In the genomic region with DNA sequence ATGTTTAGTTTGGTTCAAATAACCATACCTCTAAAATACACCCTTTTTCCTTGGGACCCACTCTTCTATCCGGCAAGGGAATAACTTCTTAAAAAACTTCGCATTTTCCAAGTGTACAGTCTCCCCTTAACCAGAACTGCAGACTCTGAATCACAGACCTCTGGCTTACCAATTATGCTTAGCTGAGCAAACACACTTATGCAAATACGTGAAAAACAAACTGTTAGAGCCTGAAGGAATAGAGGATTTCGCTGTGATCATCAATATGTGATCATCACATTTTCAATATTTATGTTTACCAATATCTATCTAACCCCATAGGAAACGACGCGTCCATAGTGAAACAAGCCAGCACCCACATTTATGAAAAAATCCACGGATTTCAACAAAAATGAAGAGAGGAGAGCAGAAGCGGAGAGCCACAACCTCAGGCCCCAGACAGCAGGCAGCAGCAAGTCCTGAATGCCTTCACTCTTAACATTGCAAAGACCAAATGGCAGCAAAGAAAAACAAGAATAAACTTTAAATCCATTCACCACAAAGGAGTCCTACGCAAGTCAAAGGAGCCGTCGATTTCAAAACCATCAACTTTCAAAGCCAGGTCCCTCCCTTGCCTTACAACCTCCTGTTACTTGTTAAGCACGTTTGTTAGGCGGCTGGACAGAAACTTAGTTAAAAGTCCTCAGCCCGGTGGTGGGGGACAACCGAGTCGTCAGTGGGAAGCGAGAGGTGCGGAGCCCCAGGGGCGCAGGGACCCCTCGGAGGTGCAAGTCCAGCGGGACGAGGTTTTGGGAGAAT, we compare ENCODE assay signal across 9 cellular contexts. TPM values are rescaled to one million over a fixed set of nuclear protein-coding genes. Genes with fewer than 3 reads are reported as not detected.
A peak's percentile ranks its signal among the peaks of the same experiment; 100 is the strongest.
DNase-seq lines count a peak whose midpoint lies in the region; ATAC-seq, FAIRE-seq and TF ChIP-seq lines count a peak whose summit lies in the region.
"Had no signal": no experiment of that assay in that cellular context is flagged by ENCODE, and none has a peak within 500 bp of the region (broad histone marks: within the 10 kb centered on the region; RNA-seq: fewer than 3 reads in every experiment).

No MANE protein-coding gene starts in this region.

- no TSS peak for BruUV-seq in GM12878 (replicated peaks; lab: Mats Ljungman, UMichigan)

- peak overlapping the region; percentile 53; the same call in 1 of the 2 replicates for H3K4me3 ChIP-seq in GM12878

- H3K9me3 ChIP-seq in GM12878 (replicated peaks; ENCODE audit: control insufficient read depth, insufficient read depth, low read length) = no peaks in the 10 kb centered on the region

- no peaks in the 10 kb centered on the region for H4K20me1 ChIP-seq in GM12878 (ENCODE audit: control insufficient read depth, insufficient read depth)

- RAD21 ChIA-PET in GM12878 (lab: Charles Lee; ENCODE audit: unreplicated experiment) = interaction anchor here (0.6 to 3.8 kb wide), 46 partner anchors 9 to 584 kb away, joined by 3 to 68 read pairs (median 5); no protein-coding TSS in a partner anchor

- SMC1A ChIA-PET in GM12878 (lab: Charles Lee; ENCODE audit: uncharacterized antibody, unreplicated experiment) = interaction anchor here (0.7 to 12.9 kb wide), 41 partner anchors 9 to 418 kb away, joined by 3 to 218 read pairs (median 5); no protein-coding TSS in a partner anchor

- no peak for TF ChIP-seq EP300 in GM12878 (IDR thresholded peaks at IDR 0.05; ENCODE audit: borderline replicate concordance in 1 of 2, control insufficient read depth in 1 of 2, low read depth in 2 of 2, low read length in 2 of 2)

- H3K79me2 ChIP-seq in GM12878 (ENCODE audit: control insufficient read depth, insufficient read depth, low read length) = no peaks in the 10 kb centered on the region

- FAIRE-seq in GM12878 (lab: Jason Lieb, UNC) = peak; percentile 65

- in situ Hi-C loops in GM12878 (cut with MboI) = loop anchor here (5.0 kb wide), 1 partner anchor 260 kb away; no protein-coding TSS in a partner anchor

- H3K27ac ChIP-seq in GM12878 (ENCODE audit: control insufficient read depth, insufficient read depth) (no peak overlapping the region), substantia nigra (ENCODE audit: low read depth, low read length, poor library complexity, severe bottlenecking) (peak overlapping the region; percentile 93)

- no peak overlapping the region for H3K9ac ChIP-seq in GM12878 (ENCODE audit: control insufficient read depth, insufficient read depth, low read length)

- H2AFZ ChIP-seq in GM12878 (ENCODE audit: control insufficient read depth, low read depth, low read length) = peak overlapping the region; percentile 39

- H3K4me1 ChIP-seq in GM12878 (ENCODE audit: control insufficient read depth, insufficient read depth, low read length) = no peaks in the 10 kb centered on the region

- no peak for TF ChIP-seq RAD21 in GM12878 (IDR thresholded peaks at IDR 0.05; ENCODE audit: insufficient read depth, low read depth, low read length)

- H3K27me3 ChIP-seq in GM12878 (replicated peaks in 1 of 2; ENCODE audit: control insufficient read depth in 2 of 2, insufficient read depth in 2 of 2, low read length in 1 of 2) = peaks cover 0 to 10% of the 10 kb centered on the region in 2 experiments; a peak in 1 of 4 replicates

- WGBS in GM12878 (ENCODE audit: insufficient coverage, insufficient replicate concordance, low lambda C conversion rate, missing lambda C conversion rate) = 36% methylated on average over 23 of the region's 23 CpGs

- peak; percentile 2 for ATAC-seq in GM12878
- ATAC-seq in HG03196 (IDR thresholded peaks at IDR 0.05; ENCODE audit: unreplicated experiment) = no peak
- ATAC-seq in HG02642 (IDR thresholded peaks at IDR 0.05; ENCODE audit: poor library complexity, unreplicated experiment) = no peak

- no peak for TF ChIP-seq POLR2A in GM12878 (IDR thresholded peaks at IDR 0.05; ENCODE audit: low read depth, low read length)

- CTCF ChIA-PET in GM12878 (lab: Yijun Ruan, JAX) = interaction anchor here (0.8 to 4.4 kb wide), 44 partner anchors 8 to 858 kb away, joined by 3 to 50 read pairs (median 5); no protein-coding TSS in a partner anchor

- H3K4me2 ChIP-seq in GM12878 (ENCODE audit: control insufficient read depth, insufficient read depth) = peak overlapping the region; percentile 64

- DNase-seq in NCI-H1694 (lab: John Stamatoyannopoulos, UW) = peak; percentile 0
- DNase-seq in NCI-H1694 treated with DMSO at 0.1 percent for 48 hours (lab: John Stamatoyannopoulos, UW) = no peak
- no peak for DNase-seq in GM12878 (ENCODE audit: low read depth, low spot score)
- peak; percentile 40 for DNase-seq in kidney tubule cell (ENCODE audit: low spot score)
- DNase-seq in substantia nigra (lab: John Stamatoyannopoulos, UW) = peak in 8 of 49 donors; percentile 7 to 62 (median 31)
- DNase-seq in activated CD4-positive, alpha-beta T cell treated with anti-CD3 and anti-CD28 coated beads for 1 hour = no peak
- DNase-seq: CD4-positive, CD25-positive, alpha-beta regulatory T cell had no signal

- TF ChIP-seq CTCF in GM12878 (IDR thresholded peaks at IDR 0.05 in 2 of 3, conservative IDR thresholded peaks at IDR 0.05 in 1 of 3; ENCODE audit: control insufficient read depth in 2 of 3, extremely low read depth in 1 of 3, insufficient read depth in 1 of 3, low read depth in 3 of 3, low read length in 3 of 3) = no peak

- intact Hi-C loops in GM12878 (cut with micrococcal nuclease; ENCODE audit: unreplicated experiment) = loop anchor here (1.0 to 5.0 kb wide), 3 partner anchors 160 to 398 kb away; no protein-coding TSS in a partner anchor

- H3K36me3 ChIP-seq in GM12878 (ENCODE audit: control insufficient read depth in 2 of 2, insufficient read depth in 2 of 2, low read length in 1 of 2) = no peaks in the 10 kb centered on the region

- POLR2A ChIA-PET in GM12878 (lab: Charles Lee) = interaction anchor here (0.5 to 1.5 kb wide), 7 partner anchors 22 to 229 kb away, joined by 4 to 9 read pairs (median 4); no protein-coding TSS in a partner anchor

TF ChIP-seq in GM12878, 131 proteins besides CTCF, POLR2A, EP300 and RAD21:
- TF ChIP-seq, protein P1, sequence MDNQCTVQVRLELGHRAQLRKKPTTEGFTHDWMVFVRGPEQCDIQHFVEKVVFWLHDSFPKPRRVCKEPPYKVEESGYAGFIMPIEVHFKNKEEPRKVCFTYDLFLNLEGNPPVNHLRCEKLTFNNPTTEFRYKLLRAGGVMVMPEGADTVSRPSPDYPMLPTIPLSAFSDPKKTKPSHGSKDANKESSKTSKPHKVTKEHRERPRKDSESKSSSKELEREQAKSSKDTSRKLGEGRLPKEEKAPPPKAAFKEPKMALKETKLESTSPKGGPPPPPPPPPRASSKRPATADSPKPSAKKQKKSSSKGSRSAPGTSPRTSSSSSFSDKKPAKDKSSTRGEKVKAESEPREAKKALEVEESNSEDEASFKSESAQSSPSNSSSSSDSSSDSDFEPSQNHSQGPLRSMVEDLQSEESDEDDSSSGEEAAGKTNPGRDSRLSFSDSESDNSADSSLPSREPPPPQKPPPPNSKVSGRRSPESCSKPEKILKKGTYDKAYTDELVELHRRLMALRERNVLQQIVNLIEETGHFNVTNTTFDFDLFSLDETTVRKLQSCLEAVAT (IDR thresholded peaks at IDR 0.05) = peak; percentile 84
- TF ChIP-seq CBX5 (IDR thresholded peaks at IDR 0.05; ENCODE audit: low read depth) (no peak), HDAC6 (IDR thresholded peaks at IDR 0.05; ENCODE audit: unreplicated experiment) (no peak), EGR1 (IDR thresholded peaks at IDR 0.05; ENCODE audit: borderline replicate concordance in 1 of 2, low read depth in 2 of 2, low read length in 2 of 2) (no peak), EZH2 (IDR thresholded peaks at IDR 0.05; ENCODE audit: borderline replicate concordance, control insufficient read depth, low read depth, low read length) (0 out of 2 replicates have a peak, but pooled peaks have one; percentile 30), IRF4 (IDR thresholded peaks at IDR 0.05; ENCODE audit: low read depth, low read length) (no peak)
- TF ChIP-seq, protein P2, sequence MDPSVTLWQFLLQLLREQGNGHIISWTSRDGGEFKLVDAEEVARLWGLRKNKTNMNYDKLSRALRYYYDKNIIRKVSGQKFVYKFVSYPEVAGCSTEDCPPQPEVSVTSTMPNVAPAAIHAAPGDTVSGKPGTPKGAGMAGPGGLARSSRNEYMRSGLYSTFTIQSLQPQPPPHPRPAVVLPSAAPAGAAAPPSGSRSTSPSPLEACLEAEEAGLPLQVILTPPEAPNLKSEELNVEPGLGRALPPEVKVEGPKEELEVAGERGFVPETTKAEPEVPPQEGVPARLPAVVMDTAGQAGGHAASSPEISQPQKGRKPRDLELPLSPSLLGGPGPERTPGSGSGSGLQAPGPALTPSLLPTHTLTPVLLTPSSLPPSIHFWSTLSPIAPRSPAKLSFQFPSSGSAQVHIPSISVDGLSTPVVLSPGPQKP (IDR thresholded peaks at IDR 0.05; ENCODE audit: low read depth, low read length) = no peak

RNA-seq across cellular contexts. Expression of gene LPAR1, which starts 1.1 kb away (rescaled TPM):
- total RNA-seq in GM12878 (2013; cell fraction: nucleolus; rRNA removed) = 10.1 and 12.7 TPM in 2 replicates
- total RNA-seq in GM12878 (2014; rRNA removed) (11.2 and 13.8 TPM in 2 replicates), GM12878 (2014; rRNA removed; fragmentation: Illumina TruSeq; extraction: Trizol) (11.5 and 11.8 TPM in 2 replicates), GM12878 (2021) (9.6 and 10.8 TPM in 2 replicates)
- polyA plus RNA-seq in GM12878 (2011; ENCODE audit: low read depth) = 0.09 TPM
- polyA plus RNA-seq in GM12878 (2011; rRNA removed) (9.4 and 12.9 TPM in 2 replicates), GM12878 (2014; fragmentation: Illumina TruSeq; extraction: Trizol) (9.8 and 10.0 TPM in 2 replicates), GM12878 (2014; fragmentation: Nextera tagmentation; extraction: Ambion mirVana) (1 to 10 TPM; 3.3 to 4.2 TPM), GM12878 (2014; rRNA removed) (7.3 and 7.5 TPM in 2 replicates), GM12878 (2016; fragmentation: Nextera tagmentation; extraction: Ambion mirVana) (1 to 10 TPM; 5.8 to 5.9 TPM)
- polyA plus RNA-seq in GM12878 (2011; cell fraction: cytosol; rRNA removed) = 10.6 and 10.9 TPM in 2 replicates
- 8.9 and 9.0 TPM in 2 replicates for polyA plus RNA-seq in GM12878 (2011; cell fraction: nucleus; rRNA removed)
- 0.11 and 0.20 TPM in 2 replicates for polyA plus RNA-seq in GM12878 (2012)
- polyA minus RNA-seq in GM12878 (2011; rRNA and poly(A)+ RNA removed) = 43.4 and 62.7 TPM in 2 replicates
- polyA minus RNA-seq in GM12878 (2011; cell fraction: cytosol; rRNA and poly(A)+ RNA removed) = 9.1 and 11.7 TPM in 2 replicates
- polyA minus RNA-seq in GM12878 (2011; cell fraction: nucleus; rRNA and poly(A)+ RNA removed) = 22.7 and 45.4 TPM in 2 replicates
- total RNA-seq: CD4-positive, CD25-positive, alpha-beta regulatory T cell had no signal
- polyA plus RNA-seq: CD4-positive, CD25-positive, alpha-beta regulatory T cell had no signal

Comparison
In these comparisons a context has a peak if more than half of its experiments do, and no peak if none do; other contexts are left out.
1. DNase-seq: peak in NCI-H1694 (single experiment) and kidney tubule cell (single experiment); none in NCI-H1694 treated with DMSO at 0.1 percent for 48 hours (single experiment), GM12878 (single experiment) and activated CD4-positive, alpha-beta T cell treated with anti-CD3 and anti-CD28 coated beads for 1 hour (single experiment).